ENCODE assay signal across 12 cellular contexts in the genomic region with DNA sequence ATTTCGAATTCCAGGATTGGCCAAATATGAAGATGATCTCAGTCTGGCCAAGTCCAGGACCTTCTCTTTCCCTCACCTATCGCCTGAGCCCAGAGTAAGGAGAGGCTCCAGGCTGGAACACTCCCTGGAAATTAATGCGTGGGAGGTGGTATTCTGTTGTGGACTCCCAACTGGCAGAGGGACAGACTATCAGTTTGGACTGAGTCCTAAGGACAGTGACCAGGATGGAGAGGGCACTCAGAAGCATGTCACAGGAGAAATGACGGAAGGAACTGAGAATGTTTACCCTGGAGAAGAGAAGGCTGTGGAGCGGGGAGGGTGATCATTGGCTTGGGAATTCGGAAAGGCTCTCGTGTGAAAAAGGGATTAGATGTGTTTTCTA.
DNase-seq lines count a peak whose midpoint lies in the region; ATAC-seq, FAIRE-seq and TF ChIP-seq lines count a peak whose summit lies in the region.
"Had no signal": no experiment of that assay in that cellular context is flagged by ENCODE, and none has a peak within 500 bp of the region (broad histone marks: within the 10 kb centered on the region; RNA-seq: fewer than 3 reads in every experiment).

No MANE protein-coding gene starts in this region.

- H3K27ac ChIP-seq in PC-9 (peak overlapping the region; percentile 66), H1 (ENCODE audit: low read depth, low read length) (no peak overlapping the region), muscle layer of duodenum (ENCODE audit: low read length) (peak overlapping the region; percentile 83), tibial artery (peak overlapping the region; percentile 62 to 84)

- BruUV-seq in PC-9 (replicated peaks; lab: Mats Ljungman, UMichigan): TSS peak; percentile 95

- CTCF ChIA-PET in PC-9 (lab: Charles Lee): no interaction called here
- CTCF ChIA-PET in H1 (lab: Charles Lee; ENCODE audit: partially characterized antibody): interaction anchor here (1.1 to 4.5 kb wide), 4 partner anchors 9 to 95 kb away, joined by 3 to 23 read pairs (median 4); no protein-coding TSS in a partner anchor

- H3K36me3 ChIP-seq in PC-9 (ENCODE audit: low read depth) (no peaks in the 10 kb centered on the region), H1 (ENCODE audit: control insufficient read depth in 2 of 4, insufficient read depth in 4 of 4, low read length in 3 of 4) (no peaks in the 10 kb centered on the region), muscle layer of duodenum (ENCODE audit: control insufficient read depth in 1 of 2, insufficient read depth in 2 of 2, low read length in 2 of 2) (no peaks in the 10 kb centered on the region), tibial artery (no peaks in the 10 kb centered on the region)

- FAIRE-seq in H1 (lab: Jason Lieb, UNC): no peak

- peak overlapping the region; percentile 78; the same call in 1 of the 2 replicates for H2AK5ac ChIP-seq in H1 (ENCODE audit: low read depth, low read length)

- POLR2A ChIA-PET in PC-9 (lab: Charles Lee; ENCODE audit: unreplicated experiment) (interaction anchor here (0.5 to 0.7 kb wide), 2 partner anchors 70 to 198 kb away, joined by 3 to 6 read pairs; no protein-coding TSS in a partner anchor), H1 (lab: Charles Lee; ENCODE audit: partially characterized antibody) (no interaction called here)

- no peak overlapping the region for H2BK120ac ChIP-seq in H1 (replicated peaks; ENCODE audit: low read depth, low read length)

- H3K4me2 ChIP-seq in PC-9 (peak overlapping the region; percentile 49; the same call in 1 of the 2 replicates), H1 (ENCODE audit: insufficient read depth in 1 of 2, low read depth in 2 of 2, low read length in 2 of 2) (peak overlapping the region in 1 of 2 experiments; percentile 25; a peak in 1 of 4 replicates)

- H3F3A ChIP-seq in PC-9 (ENCODE audit: insufficient read depth, low read depth): peaks cover 11% of the 10 kb centered on the region; the same call in 1 of the 2 replicates

- H4K8ac ChIP-seq in H1 (ENCODE audit: extremely low read depth, insufficient read depth, low read length): no peak overlapping the region

- H3K9me3 ChIP-seq in PC-9 (ENCODE audit: insufficient read depth, low read depth) (no peaks in the 10 kb centered on the region), H1 (ENCODE audit: insufficient read depth in 2 of 2, low read depth in 1 of 2, low read length in 1 of 2) (no peaks in the 10 kb centered on the region), muscle layer of duodenum (ENCODE audit: control insufficient read depth in 1 of 2, low read length in 2 of 2) (no peaks in the 10 kb centered on the region), tibial artery (no peaks in the 10 kb centered on the region)

- no peak overlapping the region for H2AFZ ChIP-seq in PC-9
- no peak overlapping the region for H2AFZ ChIP-seq in H1 (ENCODE audit: low read length)

- H4K20me1 ChIP-seq in PC-9 (ENCODE audit: insufficient read depth) (no peaks in the 10 kb centered on the region), H1 (replicated peaks in 1 of 2; ENCODE audit: control insufficient read depth in 1 of 2, insufficient read depth in 2 of 2, low read length in 2 of 2) (no peaks in the 10 kb centered on the region)

- no peak overlapping the region for H4K91ac ChIP-seq in H1 (replicated peaks; ENCODE audit: insufficient read length, low read length)

- H3K18ac ChIP-seq in H1 (ENCODE audit: extremely low read depth, low read length): no peak overlapping the region

- H3K9me3 Mint-ChIP-seq in endothelial cell (ENCODE audit: unreplicated experiment): no peaks in the 10 kb centered on the region
- H3K9me3 Mint-ChIP-seq: central memory CD8-positive, alpha-beta T cell had no signal

- no peaks in the 10 kb centered on the region for H3K36me3 Mint-ChIP-seq in endothelial cell (ENCODE audit: low read depth, unreplicated experiment)
- H3K36me3 Mint-ChIP-seq: CD14-positive monocyte had no signal

- peaks cover 30% of the 10 kb centered on the region for H3K4me1 ChIP-seq in PC-9 (replicated peaks; ENCODE audit: insufficient read depth)
- peaks cover 2 to 10% (median 6%) of the 10 kb centered on the region in 4 experiments; a peak in 6 of 7 replicates for H3K4me1 ChIP-seq in H1 (replicated peaks in 1 of 4; ENCODE audit: control insufficient read depth in 3 of 4, insufficient read depth in 4 of 4, low read length in 3 of 4)
- peaks cover 9 to 12% of the 10 kb centered on the region in 2 donors for H3K4me1 ChIP-seq in muscle layer of duodenum (ENCODE audit: control insufficient read depth in 1 of 2, insufficient read depth in 2 of 2, low read length in 2 of 2)
- H3K4me1 ChIP-seq in tibial artery: peaks cover 0 to 81% (median 44%) of the 10 kb centered on the region in 4 donors

- no peaks in the 10 kb centered on the region for H3K79me2 ChIP-seq in PC-9 (ENCODE audit: low read depth)
- H3K79me2 ChIP-seq in H1 (ENCODE audit: control insufficient read depth in 1 of 2, insufficient read depth in 2 of 2, low read length in 2 of 2): no peaks in the 10 kb centered on the region

- TF ChIP-seq CTCF in PC-9 (conservative IDR thresholded peaks at IDR 0.05) (no peak), H1 (IDR thresholded peaks at IDR 0.05; ENCODE audit: control extremely low read depth in 1 of 3, insufficient read depth in 1 of 3, low read depth in 1 of 3, low read length in 3 of 3) (no peak), tibial artery (IDR thresholded peaks at IDR 0.05) (no peak), endothelial cell (IDR thresholded peaks at IDR 0.05; ENCODE audit: unreplicated experiment) (no peak)

- H3K4me1 Mint-ChIP-seq in endothelial cell (ENCODE audit: unreplicated experiment): no peaks in the 10 kb centered on the region
- H3K4me1 Mint-ChIP-seq: CD14-positive monocyte; central memory CD8-positive, alpha-beta T cell had no signal

- no peak overlapping the region for H3K9ac ChIP-seq in H1 (replicated peaks in 1 of 4; ENCODE audit: extremely low read depth in 1 of 4, low read depth in 3 of 4, low read length in 3 of 4)

- ATAC-seq in HG03342 (IDR thresholded peaks at IDR 0.05; ENCODE audit: unreplicated experiment): no peak

- WGBS in H1 (ENCODE audit: extremely low coverage in 1 of 2, insufficient coverage in 1 of 2, insufficient read length in 1 of 2, insufficient replicate concordance in 2 of 2, low coverage in 1 of 2, low lambda C conversion rate in 2 of 2, missing lambda C conversion rate in 1 of 2), 2 experiments: 76% methylated on average over 7 of the region's 7 CpGs; no CpG with 5 or more reads in 1 of the 2 experiments

- no peak overlapping the region for H4K5ac ChIP-seq in H1 (ENCODE audit: insufficient read length, low read depth, low read length)

- intact Hi-C loops in PC-9 (cut with micrococcal nuclease; ENCODE audit: unreplicated experiment) (loop anchor here (2.0 kb wide), 3 partner anchors 46 to 192 kb away; no protein-coding TSS in a partner anchor), tibial artery (cut with DNase I; ENCODE audit: low total_unique reads) (loop anchor here (10.0 kb wide), 1 partner anchor 62 kb away; no protein-coding TSS in a partner anchor)

- TF ChIP-seq EP300 in H1 (IDR thresholded peaks at IDR 0.05; ENCODE audit: borderline replicate concordance in 1 of 2, low read depth in 2 of 2, low read length in 2 of 2): no peak

- no peak overlapping the region for H2BK20ac ChIP-seq in H1 (ENCODE audit: low read length)

- H3K23ac ChIP-seq in H1 (ENCODE audit: insufficient read length): no peak overlapping the region

- no peak overlapping the region for H3K56ac ChIP-seq in H1 (replicated peaks; ENCODE audit: insufficient read length, low read depth, low read length)

- H3K9me2 ChIP-seq in PC-9 (ENCODE audit: insufficient read depth): no peaks in the 10 kb centered on the region

- H3K27ac Mint-ChIP-seq in endothelial cell (ENCODE audit: unreplicated experiment): no peak overlapping the region
- H3K27ac Mint-ChIP-seq: CD14-positive monocyte had no signal

- no peaks in the 10 kb centered on the region; the same call in 1 of the 2 replicates for H3K79me1 ChIP-seq in H1 (ENCODE audit: low read depth, low read length)

- H3K27me3 Mint-ChIP-seq in endothelial cell (ENCODE audit: unreplicated experiment): no peaks in the 10 kb centered on the region

- no peaks in the 10 kb centered on the region for H3K27me3 ChIP-seq in PC-9 (ENCODE audit: insufficient read depth, low read depth)
- H3K27me3 ChIP-seq in H1 (replicated peaks in 1 of 4; ENCODE audit: control insufficient read depth in 3 of 4, extremely low read depth in 1 of 4, insufficient read depth in 3 of 4, low read length in 3 of 4): no peaks in the 10 kb centered on the region
- no peaks in the 10 kb centered on the region for H3K27me3 ChIP-seq in muscle layer of duodenum (ENCODE audit: low read depth, low read length)
- no peaks in the 10 kb centered on the region for H3K27me3 ChIP-seq in tibial artery

- H3K4ac ChIP-seq in H1 (replicated peaks; ENCODE audit: insufficient read length, low read depth, low read length): no peak overlapping the region

- H3K4me3 ChIP-seq in PC-9: no peak overlapping the region
- no peak overlapping the region for H3K4me3 ChIP-seq in H1 (ENCODE audit: extremely low read depth in 1 of 4, insufficient read depth in 2 of 4, low read depth in 3 of 4, low read length in 4 of 4)
- no peak overlapping the region for H3K4me3 ChIP-seq in muscle layer of duodenum (ENCODE audit: low read depth in 1 of 2, low read length in 2 of 2)
- H3K4me3 ChIP-seq in tibial artery: no peak overlapping the region

- TF ChIP-seq POLR2A in H1 (IDR thresholded peaks at IDR 0.05; ENCODE audit: control extremely low read depth in 1 of 2, low read depth in 2 of 2, low read length in 2 of 2): no peak

- no peak for TF ChIP-seq RAD21 in H1 (IDR thresholded peaks at IDR 0.05 in 1 of 2, conservative IDR thresholded peaks at IDR 0.05 in 1 of 2; ENCODE audit: low read depth in 2 of 2, low read length in 2 of 2)

- no peak for DNase-seq in PC-9
- DNase-seq in H1 (ENCODE audit: low read depth in 1 of 2, low spot score in 2 of 2): no peak
- DNase-seq in tibial artery: no peak
- DNase-seq in NCI-H345 treated with DMSO at 0.1 percent for 48 hours (lab: John Stamatoyannopoulos, UW; ENCODE audit: unreplicated experiment): no peak
- DNase-seq in kidney tubule cell (ENCODE audit: low spot score): no peak
- DNase-seq in endothelial cell (ENCODE audit: low spot score): no peak
- DNase-seq: activated naive CD4-positive, alpha-beta T cell treated with anti-CD3 and anti-CD28 coated beads, Interleukin-2, amount 50 U/mL, for 16 hours; NCI-H1092 had no signal

- H3K14ac ChIP-seq in H1 (ENCODE audit: insufficient read length): no peak overlapping the region

- H2BK12ac ChIP-seq in H1 (ENCODE audit: low read depth, low read length): peak overlapping the region; percentile 71; the same call in 1 of the 2 replicates

- H2BK5ac ChIP-seq in H1 (ENCODE audit: low read depth, low read length): no peak overlapping the region; the same call in 1 of the 2 replicates

- H2BK15ac ChIP-seq in H1 (ENCODE audit: low read length): peak overlapping the region; percentile 40; the same call in 1 of the 2 replicates

- no peaks in the 10 kb centered on the region for H3K23me2 ChIP-seq in H1 (ENCODE audit: low read depth, low read length)

- H3K4me3 Mint-ChIP-seq in endothelial cell (ENCODE audit: unreplicated experiment): no peak overlapping the region
- H3K4me3 Mint-ChIP-seq: CD14-positive monocyte; central memory CD8-positive, alpha-beta T cell had no signal
